Comparison of ENCODE assay signal across 9 cellular contexts in the genomic region with DNA sequence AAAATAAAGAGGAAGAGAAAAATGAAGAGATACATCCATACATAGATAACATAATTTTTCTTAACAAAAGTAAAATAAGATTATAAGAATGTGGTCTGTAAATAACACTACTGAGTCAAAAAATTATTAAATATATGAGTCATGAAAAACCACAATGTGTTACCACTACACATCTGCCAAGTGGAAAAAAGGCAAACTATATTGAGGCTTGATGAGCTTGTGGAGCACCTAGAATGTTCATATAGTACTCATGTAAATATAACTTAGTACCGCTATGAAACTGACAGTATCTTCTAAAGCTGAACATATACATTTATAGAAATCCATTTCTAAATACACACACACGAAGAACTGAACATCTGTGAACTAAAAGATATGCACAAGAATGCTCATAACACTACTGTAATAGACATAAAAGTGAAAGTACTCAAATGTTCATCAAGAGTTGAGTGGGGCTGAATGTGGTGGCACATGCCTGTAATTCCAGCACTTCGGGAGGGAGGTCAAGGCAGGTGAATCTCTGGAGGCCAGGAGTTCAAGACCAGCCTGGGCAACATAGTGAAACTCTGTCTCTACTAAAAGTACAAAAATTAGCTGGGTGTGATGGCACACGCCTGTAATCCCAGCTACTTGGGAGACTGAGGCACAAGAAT. TPM values are rescaled to one million over a fixed set of nuclear protein-coding genes. Genes with fewer than 3 reads are reported as not detected.
DNase-seq lines count a peak whose midpoint lies in the region; ATAC-seq and TF ChIP-seq lines count a peak whose summit lies in the region.
"Had no signal": no experiment of that assay in that cellular context is flagged by ENCODE, and none has a peak within 500 bp of the region (broad histone marks: within the 10 kb centered on the region; RNA-seq: fewer than 3 reads in every experiment).

No MANE protein-coding gene starts in this region.

- H3K9ac ChIP-seq in trophoblast cell (ENCODE audit: low read length), result no peak overlapping the region

- H2BK5ac ChIP-seq in trophoblast cell (ENCODE audit: low read depth, low read length, poor library complexity), result no peak overlapping the region

- no peak overlapping the region for H3K4ac ChIP-seq in trophoblast cell (ENCODE audit: low read depth, low read length)

- TF ChIP-seq CTCF in right lobe of liver (IDR thresholded peaks at IDR 0.05), result no peak

- H3K4me3 ChIP-seq in right lobe of liver, result no peak overlapping the region
- no peak overlapping the region for H3K4me3 ChIP-seq in trophoblast cell (ENCODE audit: low read depth, low read length)

- H3K27me3 ChIP-seq in right lobe of liver, result no peaks in the 10 kb centered on the region
- H3K27me3 ChIP-seq in trophoblast cell (ENCODE audit: insufficient read depth, low read length), result no peaks in the 10 kb centered on the region

- no peaks in the 10 kb centered on the region for H3K9me3 ChIP-seq in right lobe of liver
- H3K9me3 ChIP-seq in trophoblast cell (ENCODE audit: insufficient read depth, low read depth, low read length), result peaks cover 4% of the 10 kb centered on the region

- H2AK5ac ChIP-seq in trophoblast cell (ENCODE audit: low read length), result no peak overlapping the region

- H4K12ac ChIP-seq in trophoblast cell (ENCODE audit: low read depth, low read length), result no peak overlapping the region

- H2BK120ac ChIP-seq in trophoblast cell (ENCODE audit: insufficient read depth, low read length, poor library complexity), result no peak overlapping the region

- intact Hi-C loops in right lobe of liver (cut with DNase I), result no loop called here

- H2AFZ ChIP-seq in trophoblast cell (ENCODE audit: insufficient read depth, low read length, poor library complexity), result no peak overlapping the region

- no peak overlapping the region for H3K14ac ChIP-seq in trophoblast cell (ENCODE audit: low read length)

- H3K79me2 ChIP-seq in trophoblast cell (ENCODE audit: control insufficient read depth, insufficient read depth, low read length, poor library complexity), result peaks cover 2% of the 10 kb centered on the region

- H3K36me3 ChIP-seq in right lobe of liver (no peaks in the 10 kb centered on the region), trophoblast cell (ENCODE audit: control insufficient read depth in 1 of 2, insufficient read depth in 2 of 2, low read length in 2 of 2) (no peaks in the 10 kb centered on the region)

- peaks cover 0 to 15% (median 7%) of the 10 kb centered on the region in 4 donors for H3K4me1 ChIP-seq in right lobe of liver
- no peaks in the 10 kb centered on the region for H3K4me1 ChIP-seq in trophoblast cell (ENCODE audit: control insufficient read depth in 1 of 2, insufficient read depth in 2 of 2, low read length in 2 of 2)

- H3K27ac ChIP-seq in right lobe of liver, result no peak overlapping the region
- H3K27ac ChIP-seq in trophoblast cell (ENCODE audit: low read depth, low read length), result no peak overlapping the region

- no peaks in the 10 kb centered on the region for H3K79me1 ChIP-seq in trophoblast cell (ENCODE audit: low read length)

- no peak overlapping the region for H4K91ac ChIP-seq in trophoblast cell (ENCODE audit: low read depth, low read length)

- no peak overlapping the region for H3K18ac ChIP-seq in trophoblast cell (ENCODE audit: low read length)

- DNase-seq in fibroblast of peridontal ligament (ENCODE audit: extremely low read depth), result peak; percentile 65
- no peak for DNase-seq in NCI-H146 (lab: John Stamatoyannopoulos, UW)
- no peak for DNase-seq in right lobe of liver
- DNase-seq in AML-193 (lab: John Stamatoyannopoulos, UW), result no peak
- no peak for DNase-seq in trophoblast cell

- H4K8ac ChIP-seq in trophoblast cell (ENCODE audit: low read depth, low read length), result no peak overlapping the region

- WGBS in right lobe of liver (ENCODE audit: insufficient coverage, low coverage, low lambda C conversion rate, missing lambda C conversion rate), result 80% methylated on average over 4 of the region's 4 CpGs
- no CpG with 5 or more reads among the region's 4 CpGs for WGBS in trophoblast cell (ENCODE audit: extremely low coverage, insufficient coverage, insufficient read length)

- H3K23ac ChIP-seq in trophoblast cell (ENCODE audit: low read length), result no peak overlapping the region

- no peak overlapping the region for H2BK12ac ChIP-seq in trophoblast cell (ENCODE audit: low read length)

- H3K4me2 ChIP-seq in trophoblast cell (ENCODE audit: low read length), result no peak overlapping the region

- no peak for TF ChIP-seq POLR2A in right lobe of liver (IDR thresholded peaks at IDR 0.05)

- peak; percentile 99 for ATAC-seq in GM18517 (IDR thresholded peaks at IDR 0.05; ENCODE audit: unreplicated experiment)
- peak; percentile 96 for ATAC-seq in GM21717 (IDR thresholded peaks at IDR 0.05; ENCODE audit: unreplicated experiment)
- ATAC-seq in HG03571 (IDR thresholded peaks at IDR 0.05; ENCODE audit: unreplicated experiment), result peak; percentile 91
- no peak for ATAC-seq in right lobe of liver
- ATAC-seq: HCT116 had no signal

RNA-seq across cellular contexts. Expression of gene GBP3, which starts 18.5 kb away (rescaled TPM):
- 10 to 100 TPM in 4 of 6 experiments, 1 to 10 TPM in 2; 4.3 to 24.6 (median 11.7) TPM for total RNA-seq in right lobe of liver
- polyA plus RNA-seq in trophoblast cell (2013), result 0.38 and 0.54 TPM in 2 replicates

RNA-seq across cellular contexts. Expression of gene GBP1, which starts 23.8 kb away (rescaled TPM):
- total RNA-seq in right lobe of liver, result 100 to 1,000 TPM in 1 of 6 experiments, 10 to 100 TPM in 4, 1 to 10 TPM in 1; 9.7 to 153 (median 43.7) TPM
- polyA plus RNA-seq in trophoblast cell (2013), result 1.1 and 1.8 TPM in 2 replicates

RNA-seq across cellular contexts. Expression of gene KYAT3, which starts 48.8 kb away (rescaled TPM):
- 10 to 100 TPM in 3 of 6 experiments, 1 to 10 TPM in 3; 8.9 to 19.9 (median 9.8) TPM for total RNA-seq in right lobe of liver
- polyA plus RNA-seq in trophoblast cell (2013), result 29.6 and 30.1 TPM in 2 replicates

RNA-seq across cellular contexts. Expression of gene RBMXL1, which starts 48.8 kb away (rescaled TPM):
- 10 to 100 TPM in 2 of 6 experiments, 1 to 10 TPM in 4; 6.9 to 13.8 (median 8.5) TPM for total RNA-seq in right lobe of liver
- polyA plus RNA-seq in trophoblast cell (2013), result 7.3 and 7.5 TPM in 2 replicates

Comparison
In these comparisons a context has a peak if more than half of its experiments do, and no peak if none do; other contexts are left out.
1. ATAC-seq: peak in GM18517 (single experiment), GM21717 (single experiment) and HG03571 (single experiment); none in right lobe of liver (0 of 4).